In the genomic region with DNA sequence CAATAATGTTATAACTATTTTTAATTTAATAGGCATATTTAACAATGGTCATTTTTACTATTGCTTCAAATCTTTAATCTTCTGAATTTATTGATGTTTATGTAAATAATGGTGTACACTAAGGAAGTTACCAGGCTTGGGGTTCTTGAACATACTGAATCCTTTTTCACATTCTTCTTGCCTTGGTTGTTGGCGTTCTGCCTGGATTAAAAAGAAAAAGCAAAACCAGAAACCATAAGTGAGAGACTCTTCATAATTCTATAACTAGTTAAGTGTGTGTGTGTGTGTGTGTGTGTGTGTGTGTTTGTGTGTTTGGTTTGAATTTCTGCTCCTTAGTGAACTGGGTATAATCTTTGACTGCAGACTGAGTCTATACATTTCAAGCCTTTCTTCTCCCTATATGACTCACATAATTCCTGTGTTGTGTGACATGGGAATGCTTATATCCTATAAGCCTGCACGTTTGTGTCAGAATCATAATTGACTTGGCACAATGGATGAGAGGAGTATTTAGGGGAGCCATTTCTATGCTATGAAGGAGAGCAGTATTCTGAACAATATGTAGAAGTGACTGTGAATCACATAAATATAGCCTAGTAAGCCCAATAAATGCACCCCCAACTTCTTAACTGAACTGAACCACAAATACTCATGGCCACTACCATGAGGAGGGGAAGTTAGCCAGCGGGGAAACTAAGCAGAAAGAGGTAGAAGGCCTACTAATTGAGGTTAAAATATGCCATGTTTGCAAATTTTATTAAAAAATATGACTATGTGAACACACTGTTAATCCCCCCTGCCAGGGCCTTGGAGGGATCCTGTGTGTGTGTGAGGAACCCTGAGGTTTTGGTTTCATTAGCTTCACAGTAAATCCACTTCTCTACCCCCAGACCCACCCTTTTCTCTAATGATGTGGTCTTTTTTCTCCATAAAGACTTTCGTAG, we compare ENCODE assay signal across 24 cellular contexts.
DNase-seq lines count a peak whose midpoint lies in the region; ATAC-seq, FAIRE-seq and TF ChIP-seq lines count a peak whose summit lies in the region.
"Had no signal": no experiment of that assay in that cellular context is flagged by ENCODE, and none has a peak within 500 bp of the region (broad histone marks: within the 10 kb centered on the region; RNA-seq: fewer than 3 reads in every experiment).

No MANE protein-coding gene starts in this region.

- intact Hi-C loops in heart left ventricle (cut with DNase I), result no loop called here

- no peaks in the 10 kb centered on the region for H3K36me3 ChIP-seq in Loucy (ENCODE audit: insufficient read depth, low read length)
- H3K36me3 ChIP-seq in keratinocyte (ENCODE audit: control insufficient read depth in 2 of 2, extremely low read depth in 1 of 2, insufficient read depth in 2 of 2, low read length in 2 of 2), result no peaks in the 10 kb centered on the region
- no peaks in the 10 kb centered on the region for H3K36me3 ChIP-seq in heart left ventricle
- H3K36me3 ChIP-seq: suprapubic skin had no signal

- no peak for ATAC-seq in heart left ventricle
- ATAC-seq: activated CD4-positive, CD25-positive, alpha-beta regulatory T cell treated with anti-CD3 and anti-CD28 coated beads, Interleukin-2, amount 50 U/mL, for 24 hours; activated CD8-positive, alpha-beta T cell treated with anti-CD3 and anti-CD28 coated beads, Interleukin-2, amount 10 ng/mL, durations not matched to agents 7 days and 5 days; natural killer cell treated with Interleukin-12 subunit alpha and Interleukin-12 subunit beta and Interleukin-15 and Interleukin-18, amount 100 ng/mL, for 72 hours; Panc1 had no signal

- H4K20me1 ChIP-seq in Loucy (ENCODE audit: insufficient read depth, low read length, poor library complexity, severe bottlenecking) (no peaks in the 10 kb centered on the region), keratinocyte (ENCODE audit: control insufficient read depth, extremely low read depth, insufficient read depth, low read length) (no peaks in the 10 kb centered on the region)

- H3K4me1 ChIP-seq in Loucy (ENCODE audit: insufficient read depth, low read length, poor library complexity, severe bottlenecking), result no peaks in the 10 kb centered on the region
- H3K4me1 ChIP-seq in keratinocyte (ENCODE audit: control insufficient read depth, extremely low read depth, insufficient read depth, low read length), result peaks cover 3% of the 10 kb centered on the region
- H3K4me1 ChIP-seq in heart left ventricle, result no peaks in the 10 kb centered on the region
- H3K4me1 ChIP-seq: suprapubic skin had no signal

- no peaks in the 10 kb centered on the region for H3K9me1 ChIP-seq in keratinocyte (ENCODE audit: control insufficient read depth, extremely low read depth, insufficient read depth, low read length)

- no peaks in the 10 kb centered on the region for H3F3A ChIP-seq in Loucy (ENCODE audit: low read depth)

- H3K27me3 ChIP-seq in Loucy (ENCODE audit: insufficient read depth, low read length, poor library complexity, severe bottlenecking) (no peaks in the 10 kb centered on the region), keratinocyte (ENCODE audit: control insufficient read depth, extremely low read depth, insufficient read depth, low read length) (no peaks in the 10 kb centered on the region), heart left ventricle (no peaks in the 10 kb centered on the region)
- H3K27me3 ChIP-seq: suprapubic skin had no signal

- H3K9me3 ChIP-seq in Loucy (ENCODE audit: insufficient read depth, low read depth, low read length) (no peaks in the 10 kb centered on the region; the same call in 1 of the 2 replicates), keratinocyte (ENCODE audit: control insufficient read depth, low read depth, low read length) (peaks cover 3% of the 10 kb centered on the region), heart left ventricle (peaks cover 0 to 12% (median 0%) of the 10 kb centered on the region in 12 donors)
- H3K9me3 ChIP-seq: suprapubic skin had no signal

- H3K27ac ChIP-seq in keratinocyte (ENCODE audit: control insufficient read depth, insufficient read depth, low read length) (no peak overlapping the region), heart left ventricle (no peak overlapping the region)
- H3K27ac ChIP-seq: suprapubic skin had no signal

- WGBS in heart left ventricle, 4 donors, result 80 to 84% (median 81%) methylated on average over 4 of the region's 4 CpGs

- H3K9ac ChIP-seq in Loucy (ENCODE audit: low read depth, low read length, poor library complexity, severe bottlenecking) (no peak overlapping the region), keratinocyte (ENCODE audit: control insufficient read depth, extremely low read depth, insufficient read depth, low read length) (no peak overlapping the region)

- no peak overlapping the region for H3K4me2 ChIP-seq in Loucy (ENCODE audit: low read depth, low read length, poor library complexity, severe bottlenecking)
- no peak overlapping the region for H3K4me2 ChIP-seq in keratinocyte (ENCODE audit: control insufficient read depth, extremely low read depth, insufficient read depth, low read depth, low read length)

- TF ChIP-seq POLR2A in heart left ventricle (IDR thresholded peaks at IDR 0.05), result no peak

- TF ChIP-seq CTCF in Loucy (conservative IDR thresholded peaks at IDR 0.05; ENCODE audit: low read length) (no peak), choroid plexus epithelial cell (conservative IDR thresholded peaks at IDR 0.05; ENCODE audit: low read depth, low read length) (no peak), keratinocyte (optimal IDR thresholded peaks at IDR 0.05 in 1 of 3, IDR thresholded peaks at IDR 0.05 in 1 of 3, conservative IDR thresholded peaks at IDR 0.05 in 1 of 3; ENCODE audit: extremely low read depth in 1 of 3, insufficient read depth in 2 of 3, low read length in 3 of 3) (no peak), heart left ventricle (IDR thresholded peaks at IDR 0.05) (no peak)

- no peaks in the 10 kb centered on the region for H3K79me2 ChIP-seq in Loucy (ENCODE audit: insufficient read depth, low read length)
- H3K79me2 ChIP-seq in keratinocyte (ENCODE audit: control insufficient read depth, insufficient read depth, low read length), result no peaks in the 10 kb centered on the region

- H2AFZ ChIP-seq in Loucy (ENCODE audit: low read length) (0 out of 2 replicates have a peak overlapping the region, but pooled peaks have one; percentile 12), keratinocyte (ENCODE audit: control insufficient read depth, low read length) (no peak overlapping the region)

- H3K9me2 ChIP-seq in Loucy (replicated peaks; ENCODE audit: low read depth, low read length), result no peaks in the 10 kb centered on the region

- H3K4me3 ChIP-seq in Loucy (ENCODE audit: low read length, poor library complexity, severe bottlenecking) (no peak overlapping the region), choroid plexus epithelial cell (ENCODE audit: low read depth, low read length) (no peak overlapping the region), keratinocyte (ENCODE audit: control insufficient read depth in 2 of 3, extremely low read depth in 1 of 3, insufficient read depth in 2 of 3, low read depth in 1 of 3, low read length in 3 of 3) (no peak overlapping the region), heart left ventricle (no peak overlapping the region)
- H3K4me3 ChIP-seq: suprapubic skin had no signal

- peak; percentile 60 for FAIRE-seq in keratinocyte (lab: Jason Lieb, UNC)

- DNase-seq in EL (peak; percentile 23), choroid plexus epithelial cell (ENCODE audit: low read depth) (peak; percentile 61), keratinocyte (ENCODE audit: low read depth, low spot score) (no peak), heart left ventricle (no peak), NCI-H69 (lab: John Stamatoyannopoulos, UW) (no peak)
- DNase-seq in activated effector memory CD4-positive, alpha-beta T cell treated with anti-CD3 and anti-CD28 coated beads, Interleukin-2, amount 50 U/mL, for 16 hours, result no peak
- DNase-seq: activated CD8-positive, alpha-beta T cell treated with anti-CD3 and anti-CD28 coated beads, Interleukin-2, amount 10 ng/mL, durations not matched to agents 7 days and 5 days; activated effector memory CD4-positive, alpha-beta T cell treated with Interleukin-2 at 50 U/mL for 16 hours; activated T-cell treated with anti-CD3 and anti-CD28 coated beads for 4 hours; C1 segment of cervical spinal cord; Calu3; dermis blood vessel endothelial cell; hippocampal formation; KBM-7; midbrain; NCI-H510A treated with DMSO at 0.1 percent for 48 hours; NK-92 treated with Interleukin-12 subunit alpha and Interleukin-12 subunit beta, amount 100 ng/mL, for 24 hours; SIG-M5; T-helper 1 cell had no signal

- dilution Hi-C loops in keratinocyte (cut with MboI; ENCODE audit: extremely low pct_ligation_motif_present, low sequenced_read_pairs), result no loop called here

Comparison
In these comparisons a context has a peak if more than half of its experiments do, and no peak if none do; other contexts are left out.
1. DNase-seq: peak in EL (single experiment) and choroid plexus epithelial cell (single experiment); none in keratinocyte (single experiment), heart left ventricle (0 of 5), NCI-H69 (single experiment) and activated effector memory CD4-positive, alpha-beta T cell treated with anti-CD3 and anti-CD28 coated beads, Interleukin-2, amount 50 U/mL, for 16 hours (single experiment).